Comparison of ENCODE assay signal across 8 cellular contexts in the genomic region with DNA sequence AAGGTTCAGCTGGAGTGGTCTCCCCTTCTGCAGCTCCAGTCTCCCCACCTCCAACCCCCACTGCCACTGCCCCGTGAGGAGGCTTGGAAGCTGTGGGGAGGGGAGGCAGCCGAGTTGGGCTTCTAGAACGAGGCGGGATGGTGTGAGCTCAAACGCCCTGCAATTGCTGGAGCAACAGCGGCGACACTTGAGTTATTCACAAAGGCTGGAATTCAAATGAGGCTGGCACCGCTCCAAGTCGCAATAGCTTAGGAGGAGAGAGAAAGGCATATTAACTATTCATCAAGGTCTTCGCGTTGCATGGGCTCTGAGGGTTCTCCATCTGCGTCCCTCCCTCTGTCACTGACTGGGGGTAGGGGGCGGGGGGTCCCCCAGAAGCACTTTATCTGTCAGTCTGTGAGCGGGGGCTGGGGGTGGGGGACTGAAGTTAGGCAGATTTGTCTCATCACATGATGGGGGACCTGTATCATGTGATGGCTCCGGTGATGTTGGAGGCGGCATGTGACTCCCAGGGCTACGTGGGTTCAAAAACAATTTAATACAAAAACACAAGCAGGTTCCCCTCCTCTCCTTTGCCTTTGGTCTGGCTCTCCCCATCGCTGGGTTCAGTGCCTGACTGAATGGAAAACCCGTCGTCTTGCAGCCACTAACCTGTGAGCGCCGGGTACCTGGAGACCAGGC.
DNase-seq lines count a peak whose midpoint lies in the region; ATAC-seq and TF ChIP-seq lines count a peak whose summit lies in the region.

No MANE protein-coding gene starts in this region.

- H3K4me1 Mint-ChIP-seq in stimulated activated naive CD8-positive, alpha-beta T cell treated with anti-CD3 and anti-CD28 coated beads, Interleukin-15, amount 100 ng/mL, for 72 hours = peaks cover 21% of the 10 kb centered on the region

- DNase-seq in NCI-H2196 (lab: John Stamatoyannopoulos, UW; ENCODE audit: unreplicated experiment) = peak; percentile 48
- no peak for DNase-seq in NCI-H2196 treated with DMSO at 0.1 percent for 48 hours (lab: John Stamatoyannopoulos, UW; ENCODE audit: unreplicated experiment)
- DNase-seq in NCI-H69 (lab: John Stamatoyannopoulos, UW) = peak; percentile 89
- peak; percentile 31 for DNase-seq in dedifferentiated amniotic fluid mesenchymal stem cell (ENCODE audit: extremely low spot score)
- DNase-seq in lower lobe of right lung = peak; percentile 60
- no peak for DNase-seq in stimulated activated naive CD8-positive, alpha-beta T cell treated with anti-CD3 and anti-CD28 coated beads, Interleukin-15, amount 100 ng/mL, for 72 hours
- DNase-seq in epidermal melanocyte (ENCODE audit: insufficient read length, low spot score) = no peak
- no peak for DNase-seq in OCI-M2 (lab: John Stamatoyannopoulos, UW; ENCODE audit: unreplicated experiment)

- H3K27ac Mint-ChIP-seq in stimulated activated naive CD8-positive, alpha-beta T cell treated with anti-CD3 and anti-CD28 coated beads, Interleukin-15, amount 100 ng/mL, for 72 hours = no peak overlapping the region

- H3K9me3 Mint-ChIP-seq in stimulated activated naive CD8-positive, alpha-beta T cell treated with anti-CD3 and anti-CD28 coated beads, Interleukin-15, amount 100 ng/mL, for 72 hours = no peaks in the 10 kb centered on the region

- H3K4me1 ChIP-seq in lower lobe of right lung = peaks cover 10% of the 10 kb centered on the region

- peak overlapping the region; percentile 15 for H3K4me3 ChIP-seq in lower lobe of right lung

- peaks cover 39% of the 10 kb centered on the region for H3K27me3 ChIP-seq in lower lobe of right lung (ENCODE audit: low read depth)

- peak overlapping the region; percentile 65 to 76 for H3K4me3 Mint-ChIP-seq in stimulated activated naive CD8-positive, alpha-beta T cell treated with anti-CD3 and anti-CD28 coated beads, Interleukin-15, amount 100 ng/mL, for 72 hours

- intact Hi-C loops in lower lobe of right lung (cut with DNase I) = no loop called here

- H3K36me3 ChIP-seq in lower lobe of right lung = no peaks in the 10 kb centered on the region

- no peaks in the 10 kb centered on the region for H3K9me3 ChIP-seq in lower lobe of right lung

- H3K27me3 Mint-ChIP-seq in stimulated activated naive CD8-positive, alpha-beta T cell treated with anti-CD3 and anti-CD28 coated beads, Interleukin-15, amount 100 ng/mL, for 72 hours = peaks cover 64% of the 10 kb centered on the region

- H3K27ac ChIP-seq in lower lobe of right lung = no peak overlapping the region

- TF ChIP-seq CTCF in lower lobe of right lung (IDR thresholded peaks at IDR 0.05) = no peak

- peak in 1 of 2 donors; percentile 41 for ATAC-seq in lower lobe of right lung
- ATAC-seq in stimulated activated naive CD8-positive, alpha-beta T cell treated with anti-CD3 and anti-CD28 coated beads, Interleukin-15, amount 100 ng/mL, for 72 hours = peak; percentile 26

Comparison
In these comparisons a context has a peak if more than half of its experiments do, and no peak if none do; other contexts are left out.
1. DNase-seq: peak in NCI-H2196 (single experiment), NCI-H69 (single experiment), dedifferentiated amniotic fluid mesenchymal stem cell (single experiment) and lower lobe of right lung (single experiment); none in NCI-H2196 treated with DMSO at 0.1 percent for 48 hours (single experiment), stimulated activated naive CD8-positive, alpha-beta T cell treated with anti-CD3 and anti-CD28 coated beads, Interleukin-15, amount 100 ng/mL, for 72 hours (0 of 2), epidermal melanocyte (single experiment) and OCI-M2 (single experiment).